In the genomic region with DNA sequence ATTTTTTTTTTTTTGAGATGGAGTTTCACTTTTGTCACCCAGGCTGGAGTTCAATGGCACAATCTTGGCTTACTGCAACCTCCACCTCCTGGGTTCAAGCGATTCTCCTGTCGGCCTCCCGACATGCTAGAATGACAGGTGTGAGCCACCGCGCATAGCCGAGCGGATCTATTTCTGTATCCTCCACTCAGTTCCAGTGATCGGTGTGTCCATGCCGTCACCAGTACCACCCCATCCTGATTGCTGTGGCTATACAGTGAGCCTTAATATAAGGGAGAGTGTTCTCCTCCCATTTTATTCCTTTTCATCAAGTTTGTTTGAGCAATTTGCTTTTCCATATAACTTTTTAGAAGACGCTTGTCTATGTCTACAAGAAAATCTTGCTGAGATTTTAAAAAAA, we compare ENCODE assay signal across 23 cellular contexts. TPM values are rescaled to one million over a fixed set of nuclear protein-coding genes. Genes with fewer than 3 reads are reported as not detected.
DNase-seq lines count a peak whose midpoint lies in the region; ATAC-seq, FAIRE-seq and TF ChIP-seq lines count a peak whose summit lies in the region.
"Had no signal": no experiment of that assay in that cellular context is flagged by ENCODE, and none has a peak within 500 bp of the region (broad histone marks: within the 10 kb centered on the region; RNA-seq: fewer than 3 reads in every experiment).

No MANE protein-coding gene starts in this region.

- intact Hi-C loops in HepG2 (cut with micrococcal nuclease; ENCODE audit: unreplicated experiment): no loop called here
- intact Hi-C loops in right lobe of liver (cut with DNase I): no loop called here
- intact Hi-C loops in left colon (cut with DNase I, micrococcal nuclease): no loop called here

- peaks cover 0 to 4% (median 3%) of the 10 kb centered on the region in 3 donors for H3K9me3 Mint-ChIP-seq in T-cell
- H3K9me3 Mint-ChIP-seq: GM23338 had no signal

- H3K4me1 Mint-ChIP-seq in T-cell: peaks cover 9 to 13% (median 10%) of the 10 kb centered on the region in 3 donors

- DNase-seq in cardiac muscle cell (ENCODE audit: low read depth in 1 of 2, low spot score in 1 of 2): no peak
- no peak for DNase-seq in right atrium auricular region (ENCODE audit: low spot score)
- DNase-seq in HepG2 (ENCODE audit: low spot score): no peak
- DNase-seq in right lobe of liver: no peak
- DNase-seq in left colon: no peak
- DNase-seq in smooth muscle cell (lab: John Stamatoyannopoulos, UW; ENCODE audit: unreplicated experiment): no peak
- DNase-seq in T-cell: no peak
- DNase-seq: AML-193; Caco-2; CD4-positive, alpha-beta T cell; GDM1; HCEC 1CT had no signal

- in situ Hi-C loops in HepG2 (cut with HindIII; ENCODE audit: extremely low pct_ligation_motif_present, low pct_unique_long_range_greater_than_20kb): no loop called here

- no TSS peak for BruUV-seq in HepG2 (replicated peaks; lab: Mats Ljungman, UMichigan)

- TF ChIP-seq POLR2A in HepG2 (IDR thresholded peaks at IDR 0.05; ENCODE audit: insufficient read depth in 1 of 2, low read depth in 2 of 2, low read length in 2 of 2): no peak
- TF ChIP-seq POLR2A in right lobe of liver (IDR thresholded peaks at IDR 0.05): no peak

- H3K4me1 ChIP-seq in cardiac muscle cell (ENCODE audit: low read depth) (peaks cover 15% of the 10 kb centered on the region), right atrium auricular region (peaks cover 0 to 8% of the 10 kb centered on the region in 2 donors), HepG2 (ENCODE audit: insufficient read depth, low read length) (peaks cover 18% of the 10 kb centered on the region), right lobe of liver (no peaks in the 10 kb centered on the region), smooth muscle cell (ENCODE audit: low read depth) (peaks cover 7% of the 10 kb centered on the region)
- H3K4me1 ChIP-seq: A549, Caco-2 had no signal

- no peak for FAIRE-seq in HepG2 (lab: Jason Lieb, UNC)
- FAIRE-seq: A549, D721Med, GM12892, GM18507, H54 had no signal

- WGBS in HepG2 (ENCODE audit: low lambda C conversion rate): 91% methylated on average over 10 of the region's 10 CpGs
- WGBS in right lobe of liver (ENCODE audit: insufficient coverage, low coverage, low lambda C conversion rate, missing lambda C conversion rate): 81% methylated on average over 6 of the region's 10 CpGs
- WGBS in smooth muscle cell (ENCODE audit: low lambda C conversion rate): 93% methylated on average over 10 of the region's 10 CpGs

- no peak for TF ChIP-seq RAD21 in HepG2 (CRISPR knock-in tag; IDR thresholded peaks at IDR 0.05)

- no peaks in the 10 kb centered on the region for H4K20me1 ChIP-seq in HepG2 (ENCODE audit: insufficient read depth, low read length)
- no peaks in the 10 kb centered on the region for H4K20me1 ChIP-seq in smooth muscle cell (ENCODE audit: low read depth)

- H3K4me2 ChIP-seq in HepG2 (ENCODE audit: low read depth, low read length) (peak overlapping the region; percentile 70; the same call in 1 of the 2 replicates), smooth muscle cell (peak overlapping the region; percentile 49)
- H3K4me2 ChIP-seq: A549, GM23338 had no signal

- H2AFZ ChIP-seq in HepG2 (ENCODE audit: low read length): no peak overlapping the region
- no peak overlapping the region for H2AFZ ChIP-seq in smooth muscle cell (ENCODE audit: low read depth)

- H3K79me2 ChIP-seq in HepG2 (ENCODE audit: insufficient read depth, low read length) (no peaks in the 10 kb centered on the region), smooth muscle cell (ENCODE audit: low read depth) (no peaks in the 10 kb centered on the region)

- H3K27me3 ChIP-seq in cardiac muscle cell: no peaks in the 10 kb centered on the region
- no peaks in the 10 kb centered on the region for H3K27me3 ChIP-seq in right atrium auricular region
- H3K27me3 ChIP-seq in HepG2 (ENCODE audit: control insufficient read depth in 1 of 2, insufficient read depth in 2 of 2, low read length in 2 of 2): peaks cover under 1 to 28% of the 10 kb centered on the region in 2 experiments; a peak in 4 of 5 replicates
- H3K27me3 ChIP-seq in right lobe of liver: no peaks in the 10 kb centered on the region
- no peaks in the 10 kb centered on the region for H3K27me3 ChIP-seq in smooth muscle cell (ENCODE audit: low read depth)

- H3K27ac Mint-ChIP-seq in T-cell: no peak overlapping the region
- H3K27ac Mint-ChIP-seq: CD4-positive, alpha-beta T cell; GM23338 had no signal

- no peaks in the 10 kb centered on the region for H3K9me3 ChIP-seq in cardiac muscle cell (ENCODE audit: low read depth)
- H3K9me3 ChIP-seq in right atrium auricular region: peaks cover 0 to 2% of the 10 kb centered on the region in 2 donors
- no peaks in the 10 kb centered on the region for H3K9me3 ChIP-seq in HepG2 (ENCODE audit: low read length)
- H3K9me3 ChIP-seq in right lobe of liver: no peaks in the 10 kb centered on the region
- no peaks in the 10 kb centered on the region for H3K9me3 ChIP-seq in smooth muscle cell (replicated peaks; ENCODE audit: low read depth)
- H3K9me3 ChIP-seq: A549, Caco-2 had no signal

- no peak for TF ChIP-seq CTCF in cardiac muscle cell (IDR thresholded peaks at IDR 0.05; ENCODE audit: low read depth, low read length)
- no peak for TF ChIP-seq CTCF in right atrium auricular region (IDR thresholded peaks at IDR 0.05)
- TF ChIP-seq CTCF in HepG2 (CRISPR knock-in tag; IDR thresholded peaks at IDR 0.05): no peak
- TF ChIP-seq CTCF in right lobe of liver (IDR thresholded peaks at IDR 0.05): no peak
- no peak for TF ChIP-seq CTCF in smooth muscle cell (IDR thresholded peaks at IDR 0.05; ENCODE audit: borderline replicate concordance, insufficient read depth, poor library complexity, severe bottlenecking)

- H3K4me3 Mint-ChIP-seq in T-cell: no peak overlapping the region
- H3K4me3 Mint-ChIP-seq: CD4-positive, alpha-beta T cell; GM23338 had no signal

- H3K36me3 ChIP-seq in cardiac muscle cell (no peaks in the 10 kb centered on the region), right atrium auricular region (no peaks in the 10 kb centered on the region), HepG2 (replicated peaks in 1 of 2; ENCODE audit: control insufficient read depth in 1 of 2, insufficient read depth in 2 of 2, low read length in 2 of 2) (no peaks in the 10 kb centered on the region), right lobe of liver (no peaks in the 10 kb centered on the region), smooth muscle cell (ENCODE audit: low read depth) (no peaks in the 10 kb centered on the region)

- no peak for TF ChIP-seq EP300 in HepG2 (IDR thresholded peaks at IDR 0.05; ENCODE audit: low read depth in 2 of 2, low read length in 2 of 2)
- no peak for TF ChIP-seq EP300 in HepG2 (CRISPR knock-in tag; IDR thresholded peaks at IDR 0.05; ENCODE audit: borderline replicate concordance)

- no peaks in the 10 kb centered on the region for H3K36me3 Mint-ChIP-seq in T-cell

- no peaks in the 10 kb centered on the region for H3K27me3 Mint-ChIP-seq in T-cell
- H3K27me3 Mint-ChIP-seq: CD4-positive, alpha-beta T cell had no signal

- H3K9ac ChIP-seq in HepG2 (ENCODE audit: insufficient read depth, low read depth, low read length): no peak overlapping the region
- H3K9ac ChIP-seq in smooth muscle cell (ENCODE audit: low read depth): no peak overlapping the region

- H3K27ac ChIP-seq in cardiac muscle cell (peak overlapping the region; percentile 90), right atrium auricular region (no peak overlapping the region), HepG2 (ENCODE audit: extremely low read length, insufficient read depth, low read length) (no peak overlapping the region), right lobe of liver (no peak overlapping the region), smooth muscle cell (ENCODE audit: low read depth) (no peak overlapping the region)
- H3K27ac ChIP-seq: 22Rv1, A549, C4-2B, HL-60 had no signal

- H3K4me3 ChIP-seq in cardiac muscle cell (no peak overlapping the region), right atrium auricular region (no peak overlapping the region), HepG2 (replicated peaks in 1 of 3; ENCODE audit: insufficient read depth in 1 of 3, low read depth in 2 of 3, low read length in 3 of 3) (no peak overlapping the region), right lobe of liver (no peak overlapping the region), smooth muscle cell (no peak overlapping the region)
- H3K4me3 ChIP-seq: A549, GM23338 had no signal

- CTCF ChIA-PET in HepG2 (lab: Yijun Ruan, JAX; ENCODE audit: low intra/inter-chr PET ratio, low total read pairs): no interaction called here
- CTCF ChIA-PET in T-cell (lab: Charles Lee): interaction anchor here in 1 of 2 donors (0.8 kb wide), 1 partner anchor 23 kb away, joined by 3 read pairs; no protein-coding TSS in a partner anchor

- no peaks in the 10 kb centered on the region for H3F3A ChIP-seq in smooth muscle cell (ENCODE audit: low read depth)

- ATAC-seq in HepG2 (no peak), right lobe of liver (no peak), left colon (peak; percentile 44), T-cell (replicated peaks in 1 of 4) (no peak), esophagus mucosa (no peak)
- ATAC-seq: A549, GM23338 had no signal

- POLR2A ChIA-PET in HepG2 (lab: Yijun Ruan, JAX): no interaction called here
- POLR2A ChIA-PET in T-cell (lab: Charles Lee): no interaction called here

RNA-seq across cellular contexts. Expression of gene RFX8, which starts 35.2 kb away (rescaled TPM):
- total RNA-seq in cardiac muscle cell (0.12 TPM in 1 of 2 replicates, not detected in the other), right atrium auricular region (under 1 TPM in 1 of 2 donors, not detected in 1; 0.35 TPM), HepG2 (2016; rRNA removed; fragmentation: Illumina TruSeq; extraction: Trizol) (not detected in 2 replicates), right lobe of liver (not detected), left colon (not detected), smooth muscle cell (0.67 and 2.3 TPM in 2 replicates), T-cell (1 to 10 TPM in 1 of 5 donors, under 1 TPM in 4; 0.23 to 1.0 (median 0.59) TPM), esophagus mucosa (not detected)
- polyA plus RNA-seq in cardiac muscle cell (not detected in 2 replicates), HepG2 (2011; rRNA removed) (not detected in 2 replicates), smooth muscle cell (3.0 and 3.6 TPM in 2 replicates)
- not detected in 2 replicates for total RNA-seq in HepG2 (2016; cell fraction: cytosol; rRNA removed; fragmentation: Illumina TruSeq; extraction: Trizol; ENCODE audit: low read depth)
- total RNA-seq in HepG2 (2016; cell fraction: insoluble cytoplasmic fraction; rRNA removed; fragmentation: Illumina TruSeq; extraction: Trizol): not detected in 2 replicates
- not detected in 2 replicates for total RNA-seq in HepG2 (2016; cell fraction: membrane; rRNA removed; fragmentation: Illumina TruSeq; extraction: Trizol)
- not detected in 2 replicates for total RNA-seq in HepG2 (2016; cell fraction: nucleus; rRNA removed; fragmentation: Illumina TruSeq; extraction: Trizol)
- not detected in 2 replicates for polyA plus RNA-seq in HepG2 (2011; cell fraction: cytosol; rRNA removed)
- polyA plus RNA-seq in HepG2 (2011; cell fraction: nucleus; rRNA removed): not detected in 2 replicates
- not detected in 2 replicates for polyA plus RNA-seq in HepG2 (2012)
- not detected in 2 replicates for polyA plus RNA-seq in HepG2 (2016; cell fraction: cytosol; fragmentation: Illumina TruSeq; extraction: Trizol; ENCODE audit: low read depth)
- polyA plus RNA-seq in HepG2 (2016; cell fraction: insoluble cytoplasmic fraction; fragmentation: Illumina TruSeq; extraction: Trizol; ENCODE audit: low read depth): not detected in 2 replicates
- polyA plus RNA-seq in HepG2 (2016; cell fraction: membrane; fragmentation: Illumina TruSeq; extraction: Trizol; ENCODE audit: low read depth): not detected in 2 replicates
- not detected in 2 replicates for polyA plus RNA-seq in HepG2 (2016; cell fraction: nucleus; fragmentation: Illumina TruSeq; extraction: Trizol; ENCODE audit: insufficient read depth, low read depth)
- polyA minus RNA-seq in HepG2 (2011; rRNA and poly(A)+ RNA removed; ENCODE audit: low replicate concordance): not detected in 2 replicates
- not detected in 2 replicates for polyA minus RNA-seq in HepG2 (2011; cell fraction: cytosol; rRNA and poly(A)+ RNA removed)
- not detected in 2 replicates for polyA minus RNA-seq in HepG2 (2011; cell fraction: nucleus; rRNA and poly(A)+ RNA removed)
- total RNA-seq: Caco-2 had no signal
- polyA plus RNA-seq: A549 had no signal

RNA-seq across cellular contexts. Expression of gene CREG2, which starts 52.4 kb away (rescaled TPM):
- total RNA-seq in cardiac muscle cell (4.3 and 4.9 TPM in 2 replicates), right atrium auricular region (under 1 TPM in 1 of 2 donors, not detected in 1; 0.59 TPM), HepG2 (2016; rRNA removed; fragmentation: Illumina TruSeq; extraction: Trizol) (0.18 TPM in 1 of 2 replicates, not detected in the other), right lobe of liver (under 1 TPM in 1 of 6 experiments, not detected in 5; 0.20 TPM), left colon (under 1 TPM; 0.06 to 0.12 TPM), smooth muscle cell (0.54 and 1.2 TPM in 2 replicates), T-cell (under 1 TPM in 1 of 5 donors, not detected in 4; 0.13 TPM), esophagus mucosa (2.3 TPM)
- polyA plus RNA-seq in cardiac muscle cell (2.2 and 4.1 TPM in 2 replicates), HepG2 (2011; rRNA removed) (0.20 and 0.26 TPM in 2 replicates), smooth muscle cell (0.62 and 4.0 TPM in 2 replicates)
- total RNA-seq in HepG2 (2016; cell fraction: cytosol; rRNA removed; fragmentation: Illumina TruSeq; extraction: Trizol; ENCODE audit: low read depth): not detected in 2 replicates
- total RNA-seq in HepG2 (2016; cell fraction: insoluble cytoplasmic fraction; rRNA removed; fragmentation: Illumina TruSeq; extraction: Trizol): 0.13 TPM in 1 of 2 replicates, not detected in the other
- 0.28 TPM in 1 of 2 replicates, not detected in the other for total RNA-seq in HepG2 (2016; cell fraction: membrane; rRNA removed; fragmentation: Illumina TruSeq; extraction: Trizol)
- not detected in 2 replicates for total RNA-seq in HepG2 (2016; cell fraction: nucleus; rRNA removed; fragmentation: Illumina TruSeq; extraction: Trizol)
- polyA plus RNA-seq in HepG2 (2011; cell fraction: cytosol; rRNA removed): 0.43 and 0.49 TPM in 2 replicates
- polyA plus RNA-seq in HepG2 (2011; cell fraction: nucleus; rRNA removed): 0.14 and 0.26 TPM in 2 replicates
- polyA plus RNA-seq in HepG2 (2012): 0.08 and 0.29 TPM in 2 replicates
- 0.20 TPM in 1 of 2 replicates, not detected in the other for polyA plus RNA-seq in HepG2 (2016; cell fraction: cytosol; fragmentation: Illumina TruSeq; extraction: Trizol; ENCODE audit: low read depth)
- not detected in 2 replicates for polyA plus RNA-seq in HepG2 (2016; cell fraction: insoluble cytoplasmic fraction; fragmentation: Illumina TruSeq; extraction: Trizol; ENCODE audit: low read depth)
- 0.47 TPM in 1 of 2 replicates, not detected in the other for polyA plus RNA-seq in HepG2 (2016; cell fraction: membrane; fragmentation: Illumina TruSeq; extraction: Trizol; ENCODE audit: low read depth)
- polyA plus RNA-seq in HepG2 (2016; cell fraction: nucleus; fragmentation: Illumina TruSeq; extraction: Trizol; ENCODE audit: insufficient read depth, low read depth): not detected in 2 replicates
- 40.8 TPM in 1 of 2 replicates, not detected in the other for polyA minus RNA-seq in HepG2 (2011; rRNA and poly(A)+ RNA removed; ENCODE audit: low replicate concordance)
- 0.99 TPM in 1 of 2 replicates, not detected in the other for polyA minus RNA-seq in HepG2 (2011; cell fraction: cytosol; rRNA and poly(A)+ RNA removed)
- not detected in 2 replicates for polyA minus RNA-seq in HepG2 (2011; cell fraction: nucleus; rRNA and poly(A)+ RNA removed)
- polyA plus RNA-seq: BJ had no signal
